Comparison of ENCODE assay signal across 19 cellular contexts in the genomic region with DNA sequence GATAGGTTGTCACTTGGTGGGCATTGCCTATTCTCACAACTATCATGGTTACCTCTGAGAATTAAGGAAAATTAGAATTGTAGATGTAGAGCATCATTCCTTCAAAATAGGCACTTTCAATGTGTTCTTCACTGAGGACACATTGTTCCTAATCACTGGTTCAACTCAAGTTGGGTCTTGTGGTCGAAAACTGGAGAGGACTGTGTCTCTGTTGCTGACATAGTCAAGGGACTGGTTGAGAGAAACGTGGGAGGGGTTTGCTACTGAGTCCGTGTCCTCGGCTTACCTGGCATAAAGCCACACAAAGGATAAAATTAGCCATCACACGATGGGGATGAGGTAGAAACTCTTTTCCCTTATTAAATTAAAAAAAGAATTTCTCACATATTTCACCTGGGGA.
DNase-seq lines count a peak whose midpoint lies in the region; ATAC-seq, FAIRE-seq and TF ChIP-seq lines count a peak whose summit lies in the region.
"Had no signal": no experiment of that assay in that cellular context is flagged by ENCODE, and none has a peak within 500 bp of the region (broad histone marks: within the 10 kb centered on the region; RNA-seq: fewer than 3 reads in every experiment).

No MANE protein-coding gene starts in this region.

- H2AFZ ChIP-seq in KMS-11 (ENCODE audit: low read depth) (no peak overlapping the region), H1 (ENCODE audit: low read length) (no peak overlapping the region)
- H2AFZ ChIP-seq: GM23248 had no signal

- H3K18ac ChIP-seq in H1 (ENCODE audit: extremely low read depth, low read length), result no peak overlapping the region

- POLR2A ChIA-PET in A549 (lab: Yijun Ruan, JAX) (no interaction called here), H1 (lab: Charles Lee; ENCODE audit: partially characterized antibody) (no interaction called here)

- no peak overlapping the region for H3K4ac ChIP-seq in H1 (replicated peaks; ENCODE audit: insufficient read length, low read depth, low read length)

- H3K4me2 ChIP-seq in A549 (no peak overlapping the region), KMS-11 (peak overlapping the region; percentile 11; the same call in 1 of the 2 replicates), H1 (ENCODE audit: insufficient read depth in 1 of 2, low read depth in 2 of 2, low read length in 2 of 2) (no peak overlapping the region)

- H3K23me2 ChIP-seq in H1 (ENCODE audit: low read depth, low read length), result no peaks in the 10 kb centered on the region

- no peak overlapping the region for H2BK12ac ChIP-seq in H1 (ENCODE audit: low read depth, low read length)

- no peaks in the 10 kb centered on the region for H3K79me1 ChIP-seq in H1 (ENCODE audit: low read depth, low read length)

- no peak overlapping the region for H3K56ac ChIP-seq in H1 (replicated peaks; ENCODE audit: insufficient read length, low read depth, low read length)

- WGBS in A549 (ENCODE audit: missing lambda C conversion rate), result 75% methylated on average over 5 of the region's 5 CpGs
- 93% methylated on average over 5 of the region's 5 CpGs; no CpG with 5 or more reads in 1 of the 2 experiments for WGBS in H1 (ENCODE audit: extremely low coverage in 1 of 2, insufficient coverage in 1 of 2, insufficient read length in 1 of 2, insufficient replicate concordance in 2 of 2, low coverage in 1 of 2, low lambda C conversion rate in 2 of 2, missing lambda C conversion rate in 1 of 2), 2 experiments

- CTCF ChIA-PET in A549 (lab: Yijun Ruan, JAX) (no interaction called here), H1 (lab: Charles Lee; ENCODE audit: partially characterized antibody) (no interaction called here)

- DNase-seq in A549 (ENCODE audit: low read depth in 1 of 2, low spot score in 1 of 2), result no peak
- no peak for DNase-seq in H1 (ENCODE audit: low read depth in 1 of 2, low spot score in 2 of 2)
- no peak for DNase-seq in NCI-H526 treated with DMSO at 0.1 percent for 48 hours (lab: John Stamatoyannopoulos, UW)
- DNase-seq: 8988T; C1 segment of cervical spinal cord; Calu3; CD4-positive, alpha-beta memory T cell; COR-L47; DMS53; DMS79 treated with DMSO at 0.1 percent for 48 hours; GF-D8; GM23248; H7; HCEC 1CT had no signal

- peaks cover 36% of the 10 kb centered on the region for H3K4me1 ChIP-seq in A549
- peaks cover 20% of the 10 kb centered on the region for H3K4me1 ChIP-seq in KMS-11 (ENCODE audit: low read depth, poor library complexity, severe bottlenecking)
- no peaks in the 10 kb centered on the region for H3K4me1 ChIP-seq in H1 (replicated peaks in 1 of 4; ENCODE audit: control insufficient read depth in 3 of 4, insufficient read depth in 4 of 4, low read length in 3 of 4)

- no peak overlapping the region for H2AK5ac ChIP-seq in H1 (ENCODE audit: low read depth, low read length)

- H2BK120ac ChIP-seq in H1 (replicated peaks; ENCODE audit: low read depth, low read length), result no peak overlapping the region

- H2BK5ac ChIP-seq in H1 (ENCODE audit: low read depth, low read length), result no peak overlapping the region

- H3K9me3 ChIP-seq in A549 (no peaks in the 10 kb centered on the region), H1 (ENCODE audit: insufficient read depth in 2 of 2, low read depth in 1 of 2, low read length in 1 of 2) (no peaks in the 10 kb centered on the region)

- H3K14ac ChIP-seq in H1 (ENCODE audit: insufficient read length), result no peak overlapping the region

- H3K79me2 ChIP-seq in KMS-11 (ENCODE audit: insufficient read depth, low read depth) (no peaks in the 10 kb centered on the region), H1 (ENCODE audit: control insufficient read depth in 1 of 2, insufficient read depth in 2 of 2, low read length in 2 of 2) (no peaks in the 10 kb centered on the region)

- no peaks in the 10 kb centered on the region for H3K27me3 ChIP-seq in KMS-11 (ENCODE audit: insufficient read depth, low read depth)
- H3K27me3 ChIP-seq in H1 (replicated peaks in 1 of 4; ENCODE audit: control insufficient read depth in 3 of 4, extremely low read depth in 1 of 4, insufficient read depth in 3 of 4, low read length in 3 of 4), result no peaks in the 10 kb centered on the region

- H4K20me1 ChIP-seq in KMS-11 (ENCODE audit: insufficient read depth), result no peaks in the 10 kb centered on the region
- no peaks in the 10 kb centered on the region for H4K20me1 ChIP-seq in H1 (replicated peaks in 1 of 2; ENCODE audit: control insufficient read depth in 1 of 2, insufficient read depth in 2 of 2, low read length in 2 of 2)

- no peak overlapping the region for H4K91ac ChIP-seq in H1 (replicated peaks; ENCODE audit: insufficient read length, low read length)

- 0 out of 2 replicates have a peak overlapping the region, but pooled peaks have one; percentile 37 for H2BK15ac ChIP-seq in H1 (ENCODE audit: low read length)

- no peak for ATAC-seq in A549
- no peak for ATAC-seq in HG03039 (IDR thresholded peaks at IDR 0.05; ENCODE audit: unreplicated experiment)
- ATAC-seq in GM19452 (IDR thresholded peaks at IDR 0.05; ENCODE audit: unreplicated experiment), result no peak

- no peaks in the 10 kb centered on the region for H3K36me3 ChIP-seq in KMS-11 (ENCODE audit: insufficient read depth)
- H3K36me3 ChIP-seq in H1 (ENCODE audit: control insufficient read depth in 2 of 4, insufficient read depth in 4 of 4, low read length in 3 of 4), result no peaks in the 10 kb centered on the region

- H4K5ac ChIP-seq in H1 (ENCODE audit: insufficient read length, low read depth, low read length), result no peak overlapping the region

- no peak overlapping the region for H2BK20ac ChIP-seq in H1 (ENCODE audit: low read length)

- no peak for TF ChIP-seq CTCF in A549 (IDR thresholded peaks at IDR 0.05)
- no peak for TF ChIP-seq CTCF in KMS-11 (conservative IDR thresholded peaks at IDR 0.05; ENCODE audit: low read depth, low read length)
- no peak for TF ChIP-seq CTCF in H1 (IDR thresholded peaks at IDR 0.05; ENCODE audit: control extremely low read depth in 1 of 3, insufficient read depth in 1 of 3, low read depth in 1 of 3, low read length in 3 of 3)

- peak overlapping the region; percentile 7 to 23; a peak in 1 of 6 replicates for H3K27ac ChIP-seq in A549
- H3K27ac ChIP-seq in KMS-11, result no peak overlapping the region
- no peak overlapping the region for H3K27ac ChIP-seq in H1 (ENCODE audit: low read depth, low read length)
- H3K27ac ChIP-seq: GM23248 had no signal

- H3K4me3 ChIP-seq in A549 (no peak overlapping the region), KMS-11 (IDR thresholded peaks at IDR 0.05; ENCODE audit: insufficient read depth, low read depth, low read length) (no peak overlapping the region), H1 (ENCODE audit: extremely low read depth in 1 of 4, insufficient read depth in 2 of 4, low read depth in 3 of 4, low read length in 4 of 4) (no peak overlapping the region)
- H3K4me3 ChIP-seq: GM23248 had no signal

- no peak for FAIRE-seq in A549 (lab: Jason Lieb, UNC)
- no peak for FAIRE-seq in H1 (lab: Jason Lieb, UNC)
- FAIRE-seq: GM12891, GM18507 had no signal

- TF ChIP-seq POLR2A in A549 (IDR thresholded peaks at IDR 0.05; ENCODE audit: low read length) (no peak), H1 (IDR thresholded peaks at IDR 0.05; ENCODE audit: control extremely low read depth in 1 of 2, low read depth in 2 of 2, low read length in 2 of 2) (no peak)

- no peak overlapping the region for H3K9ac ChIP-seq in KMS-11
- no peak overlapping the region for H3K9ac ChIP-seq in H1 (replicated peaks in 1 of 4; ENCODE audit: extremely low read depth in 1 of 4, low read depth in 3 of 4, low read length in 3 of 4)
- H3K9ac ChIP-seq: GM23248 had no signal

- no peak for TF ChIP-seq EP300 in A549 (IDR thresholded peaks at IDR 0.05)
- TF ChIP-seq EP300 in H1 (IDR thresholded peaks at IDR 0.05; ENCODE audit: borderline replicate concordance in 1 of 2, low read depth in 2 of 2, low read length in 2 of 2), result no peak

- no peak overlapping the region for H4K8ac ChIP-seq in H1 (ENCODE audit: extremely low read depth, insufficient read depth, low read length)

- H3K23ac ChIP-seq in H1 (ENCODE audit: insufficient read length), result no peak overlapping the region

- TF ChIP-seq RAD21 in A549 (conservative IDR thresholded peaks at IDR 0.05 in 1 of 2, IDR thresholded peaks at IDR 0.05 in 1 of 2) (no peak), H1 (IDR thresholded peaks at IDR 0.05 in 1 of 2, conservative IDR thresholded peaks at IDR 0.05 in 1 of 2; ENCODE audit: low read depth in 2 of 2, low read length in 2 of 2) (no peak)

TF ChIP-seq in A549, 52 proteins besides CTCF, POLR2A, EP300 and RAD21:
- no peak for TF ChIP-seq CEBPB (IDR thresholded peaks at IDR 0.05)
- TF ChIP-seq KDM5A (IDR thresholded peaks at IDR 0.05), result no peak
- TF ChIP-seq HOXA7 (CRISPR knock-in tag; IDR thresholded peaks at IDR 0.05), result no peak

TF ChIP-seq in H1, 55 proteins besides CTCF, POLR2A, EP300 and RAD21:
- TF ChIP-seq, protein P1, sequence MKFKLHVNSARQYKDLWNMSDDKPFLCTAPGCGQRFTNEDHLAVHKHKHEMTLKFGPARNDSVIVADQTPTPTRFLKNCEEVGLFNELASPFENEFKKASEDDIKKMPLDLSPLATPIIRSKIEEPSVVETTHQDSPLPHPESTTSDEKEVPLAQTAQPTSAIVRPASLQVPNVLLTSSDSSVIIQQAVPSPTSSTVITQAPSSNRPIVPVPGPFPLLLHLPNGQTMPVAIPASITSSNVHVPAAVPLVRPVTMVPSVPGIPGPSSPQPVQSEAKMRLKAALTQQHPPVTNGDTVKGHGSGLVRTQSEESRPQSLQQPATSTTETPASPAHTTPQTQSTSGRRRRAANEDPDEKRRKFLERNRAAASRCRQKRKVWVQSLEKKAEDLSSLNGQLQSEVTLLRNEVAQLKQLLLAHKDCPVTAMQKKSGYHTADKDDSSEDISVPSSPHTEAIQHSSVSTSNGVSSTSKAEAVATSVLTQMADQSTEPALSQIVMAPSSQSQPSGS (IDR thresholded peaks at IDR 0.05; ENCODE audit: low read length), result no peak
- TF ChIP-seq HDAC6 (IDR thresholded peaks at IDR 0.05; ENCODE audit: low read depth, low read length), result no peak
- TF ChIP-seq MAX (IDR thresholded peaks at IDR 0.05), result no peak
- TF ChIP-seq SP1 (IDR thresholded peaks at IDR 0.05; ENCODE audit: low read depth, low read length), result no peak
- no peak for TF ChIP-seq FOSL1 (IDR thresholded peaks at IDR 0.05; ENCODE audit: insufficient read depth, low read depth, low read length)

Comparison
In these comparisons a context has a peak if more than half of its experiments do, and no peak if none do; other contexts are left out.
1. H3K27ac ChIP-seq: peak in A549 (2 of 2); none in KMS-11 (single experiment) and H1 (single experiment).